Comparison of ENCODE assay signal across 13 cellular contexts in the genomic region with DNA sequence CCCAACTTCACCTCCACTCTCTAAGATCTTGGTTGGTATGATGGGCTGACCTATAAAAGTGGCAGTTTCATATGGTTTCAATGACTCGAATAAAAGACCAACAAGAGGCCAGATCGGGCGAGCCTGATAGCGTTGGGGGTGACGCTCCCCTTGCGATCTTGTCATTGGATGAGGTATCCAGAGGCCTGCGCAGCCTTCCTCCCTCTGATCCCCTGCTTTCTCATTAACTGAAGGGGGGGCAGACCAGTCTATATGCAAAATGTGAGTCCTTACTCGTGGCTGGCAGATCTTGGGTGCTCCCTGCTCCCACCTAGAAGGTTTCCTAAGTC. TPM values are rescaled to one million over a fixed set of nuclear protein-coding genes. Genes with fewer than 3 reads are reported as not detected.
DNase-seq lines count a peak whose midpoint lies in the region; ATAC-seq, FAIRE-seq and TF ChIP-seq lines count a peak whose summit lies in the region.
"Had no signal": no experiment of that assay in that cellular context is flagged by ENCODE, and none has a peak within 500 bp of the region (broad histone marks: within the 10 kb centered on the region; RNA-seq: fewer than 3 reads in every experiment).

No MANE protein-coding gene starts in this region.

- H3K79me1 ChIP-seq in H1 (ENCODE audit: low read depth, low read length) = 0 out of 2 replicates have a peak, but pooled peaks cover 3% of the 10 kb centered on the region

- H3K27me3 Mint-ChIP-seq in natural killer cell (ENCODE audit: low read depth in 2 of 2) = peaks cover 24 to 33% of the 10 kb centered on the region in 2 donors
- peaks cover 30 to 36% of the 10 kb centered on the region in 2 donors for H3K27me3 Mint-ChIP-seq in natural killer cell treated with Interleukin-12 subunit alpha and Interleukin-12 subunit beta and Interleukin-15 and Interleukin-18, amount 100 ng/mL, for 72 hours
- peaks cover 39 to 56% (median 48%) of the 10 kb centered on the region in 5 donors for H3K27me3 Mint-ChIP-seq in naive thymus-derived CD4-positive, alpha-beta T cell
- peaks cover 37% of the 10 kb centered on the region for H3K27me3 Mint-ChIP-seq in stimulated activated memory B cell treated with anti-CD40 and anti-IgM and Interleukin-4, amounts not matched to agents 10 μg/mL and 1 μg/mL and 100 μg/mL, for 72 hours

- H3K9me3 Mint-ChIP-seq in natural killer cell = no peaks in the 10 kb centered on the region
- no peaks in the 10 kb centered on the region for H3K9me3 Mint-ChIP-seq in natural killer cell treated with Interleukin-12 subunit alpha and Interleukin-12 subunit beta and Interleukin-15 and Interleukin-18, amount 100 ng/mL, for 72 hours
- no peaks in the 10 kb centered on the region for H3K9me3 Mint-ChIP-seq in naive thymus-derived CD4-positive, alpha-beta T cell
- H3K9me3 Mint-ChIP-seq in stimulated activated memory B cell treated with anti-CD40 and anti-IgM and Interleukin-4, amounts not matched to agents 10 μg/mL and 1 μg/mL and 100 μg/mL, for 72 hours = no peaks in the 10 kb centered on the region

- H3K27ac ChIP-seq in H1 (ENCODE audit: low read depth, low read length) (0 out of 2 replicates have a peak overlapping the region, but pooled peaks have one; percentile 35), upper lobe of left lung (peak overlapping the region; percentile 72 to 84 (median 82))
- H3K27ac ChIP-seq in naive thymus-derived CD4-positive, alpha-beta T cell (ENCODE audit: low read depth, low read length) = no peak overlapping the region

- CTCF ChIA-PET in H1 (lab: Charles Lee; ENCODE audit: partially characterized antibody) = interaction anchor here (0.8 to 2.0 kb wide), 3 partner anchors 8 to 38 kb away, joined by 3 to 8 read pairs (median 7); no protein-coding TSS in a partner anchor
- CTCF ChIA-PET in naive thymus-derived CD4-positive, alpha-beta T cell (lab: Charles Lee) = no interaction called here

- H3K79me2 ChIP-seq in H1 (ENCODE audit: control insufficient read depth in 1 of 2, insufficient read depth in 2 of 2, low read length in 2 of 2) = peaks cover 0 to 31% of the 10 kb centered on the region in 2 experiments; a peak in 3 of 4 replicates

- peak overlapping the region; percentile 4 for H3K4me3 Mint-ChIP-seq in natural killer cell
- H3K4me3 Mint-ChIP-seq in natural killer cell treated with Interleukin-12 subunit alpha and Interleukin-12 subunit beta and Interleukin-15 and Interleukin-18, amount 100 ng/mL, for 72 hours = no peak overlapping the region
- H3K4me3 Mint-ChIP-seq in naive thymus-derived CD4-positive, alpha-beta T cell = peak overlapping the region in 7 of 10 donors; percentile 17 to 77 (median 57)
- no peak overlapping the region for H3K4me3 Mint-ChIP-seq in stimulated activated memory B cell treated with anti-CD40 and anti-IgM and Interleukin-4, amounts not matched to agents 10 μg/mL and 1 μg/mL and 100 μg/mL, for 72 hours

- intact Hi-C loops in natural killer cell (cut with micrococcal nuclease) = no loop called here
- intact Hi-C loops in naive thymus-derived CD4-positive, alpha-beta T cell (cut with micrococcal nuclease) = no loop called here

- DNase-seq in natural killer cell (no peak), H1 (ENCODE audit: low read depth in 1 of 2, low spot score in 2 of 2) (no peak), upper lobe of left lung (no peak), KBM-7 (no peak), SK-N-DZ (ENCODE audit: low spot score) (no peak)
- no peak for DNase-seq in natural killer cell treated with Interleukin-12 subunit alpha and Interleukin-12 subunit beta and Interleukin-15 and Interleukin-18, amount 100 ng/mL, for 72 hours (ENCODE audit: low spot score)
- no peak for DNase-seq in naive thymus-derived CD4-positive, alpha-beta T cell
- DNase-seq: GDM1; SHP77 treated with DMSO at 0.1 percent for 48 hours; stimulated activated CD4-positive, alpha-beta T cell treated with anti-CD3 and anti-CD28 coated beads, Interleukin-15, amount 100 ng/mL, for 24 hours had no signal

- H3K18ac ChIP-seq in H1 (ENCODE audit: extremely low read depth, low read length) = peak overlapping the region; percentile 56

- TF ChIP-seq CTCF in natural killer cell (IDR thresholded peaks at IDR 0.05) (no peak), H1 (IDR thresholded peaks at IDR 0.05; ENCODE audit: control extremely low read depth in 1 of 3, insufficient read depth in 1 of 3, low read depth in 1 of 3, low read length in 3 of 3) (no peak), upper lobe of left lung (IDR thresholded peaks at IDR 0.05) (no peak)

- no peak overlapping the region for H4K91ac ChIP-seq in H1 (replicated peaks; ENCODE audit: insufficient read length, low read length)

- WGBS in H1 (ENCODE audit: extremely low coverage in 1 of 2, insufficient coverage in 1 of 2, insufficient read length in 1 of 2, insufficient replicate concordance in 2 of 2, low coverage in 1 of 2, low lambda C conversion rate in 2 of 2, missing lambda C conversion rate in 1 of 2), 2 experiments = 12% methylated on average over 8 of the region's 8 CpGs; no CpG with 5 or more reads in 1 of the 2 experiments
- 65 to 67% methylated on average over 8 of the region's 8 CpGs for WGBS in upper lobe of left lung, 2 donors

- peak overlapping the region; percentile 80; the same call in 1 of the 2 replicates for H2BK12ac ChIP-seq in H1 (ENCODE audit: low read depth, low read length)

- H4K20me1 ChIP-seq in H1 (replicated peaks in 1 of 2; ENCODE audit: control insufficient read depth in 1 of 2, insufficient read depth in 2 of 2, low read length in 2 of 2) = peaks cover 0 to 6% of the 10 kb centered on the region in 2 experiments

- peak overlapping the region; percentile 69; the same call in 1 of the 2 replicates for H2BK5ac ChIP-seq in H1 (ENCODE audit: low read depth, low read length)

- TF ChIP-seq POLR2A in H1 (IDR thresholded peaks at IDR 0.05; ENCODE audit: control extremely low read depth in 1 of 2, low read depth in 2 of 2, low read length in 2 of 2) (peak in 1 of 2 experiments; percentile 9; a peak in 1 of 3 replicates), upper lobe of left lung (IDR thresholded peaks at IDR 0.05) (no peak)

- peak overlapping the region; percentile 83 for H3K4me2 ChIP-seq in H1 (ENCODE audit: insufficient read depth in 1 of 2, low read depth in 2 of 2, low read length in 2 of 2)

- H3K4me3 ChIP-seq in H1 (ENCODE audit: extremely low read depth in 1 of 4, insufficient read depth in 2 of 4, low read depth in 3 of 4, low read length in 4 of 4) (peak overlapping the region; percentile 71 to 78 (median 73)), upper lobe of left lung (peak overlapping the region in 3 of 4 donors; percentile 54 to 73 (median 71))
- no peak overlapping the region for H3K4me3 ChIP-seq in naive thymus-derived CD4-positive, alpha-beta T cell (ENCODE audit: low read length)

- H3K27me3 ChIP-seq in H1 (replicated peaks in 1 of 4; ENCODE audit: control insufficient read depth in 3 of 4, extremely low read depth in 1 of 4, insufficient read depth in 3 of 4, low read length in 3 of 4) (peaks cover 0 to 4% (median 1%) of the 10 kb centered on the region in 4 experiments; a peak in 4 of 7 replicates), upper lobe of left lung (peaks cover 0 to 8% (median 2%) of the 10 kb centered on the region in 4 donors)
- H3K27me3 ChIP-seq in naive thymus-derived CD4-positive, alpha-beta T cell (ENCODE audit: control insufficient read depth in 2 of 2, insufficient read depth in 2 of 2, low read length in 2 of 2) = no peaks in the 10 kb centered on the region

- H3K4me1 Mint-ChIP-seq in natural killer cell = no peaks in the 10 kb centered on the region
- H3K4me1 Mint-ChIP-seq in natural killer cell treated with Interleukin-12 subunit alpha and Interleukin-12 subunit beta and Interleukin-15 and Interleukin-18, amount 100 ng/mL, for 72 hours (ENCODE audit: low read depth in 2 of 2) = no peaks in the 10 kb centered on the region
- H3K4me1 Mint-ChIP-seq in naive thymus-derived CD4-positive, alpha-beta T cell = peaks cover 0 to 13% (median 9%) of the 10 kb centered on the region in 7 donors
- peaks cover 6% of the 10 kb centered on the region for H3K4me1 Mint-ChIP-seq in stimulated activated memory B cell treated with anti-CD40 and anti-IgM and Interleukin-4, amounts not matched to agents 10 μg/mL and 1 μg/mL and 100 μg/mL, for 72 hours

- TF ChIP-seq EP300 in H1 (IDR thresholded peaks at IDR 0.05; ENCODE audit: borderline replicate concordance in 1 of 2, low read depth in 2 of 2, low read length in 2 of 2) (no peak), upper lobe of left lung (IDR thresholded peaks at IDR 0.05) (no peak)

- in situ Hi-C loops in KBM-7 (cut with MboI; ENCODE audit: low pct_unique_long_range_greater_than_20kb, low sequenced_read_pairs) = no loop called here

- H3K9ac ChIP-seq in H1 (replicated peaks in 1 of 4; ENCODE audit: extremely low read depth in 1 of 4, low read depth in 3 of 4, low read length in 3 of 4) = peak overlapping the region in 2 of 4 experiments; percentile 32 to 43; a peak in 2 of 7 replicates

- H2BK20ac ChIP-seq in H1 (ENCODE audit: low read length) = no peak overlapping the region

- H3K9me3 ChIP-seq in H1 (ENCODE audit: insufficient read depth in 2 of 2, low read depth in 1 of 2, low read length in 1 of 2) (no peaks in the 10 kb centered on the region), upper lobe of left lung (no peaks in the 10 kb centered on the region)
- no peaks in the 10 kb centered on the region for H3K9me3 ChIP-seq in naive thymus-derived CD4-positive, alpha-beta T cell (ENCODE audit: control insufficient read depth in 2 of 3, low read length in 3 of 3)

- ATAC-seq in natural killer cell (no peak), upper lobe of left lung (ENCODE audit: low FRiP score in 2 of 2) (no peak)
- no peak for ATAC-seq in natural killer cell treated with Interleukin-12 subunit alpha and Interleukin-12 subunit beta and Interleukin-15 and Interleukin-18, amount 100 ng/mL, for 72 hours
- ATAC-seq in naive thymus-derived CD4-positive, alpha-beta T cell = no peak
- no peak for ATAC-seq in stimulated activated memory B cell treated with anti-CD40 and anti-IgM and Interleukin-4, amounts not matched to agents 10 μg/mL and 1 μg/mL and 100 μg/mL, for 72 hours

- H3K27ac Mint-ChIP-seq in natural killer cell = no peak overlapping the region
- no peak overlapping the region for H3K27ac Mint-ChIP-seq in natural killer cell treated with Interleukin-12 subunit alpha and Interleukin-12 subunit beta and Interleukin-15 and Interleukin-18, amount 100 ng/mL, for 72 hours
- no peak overlapping the region for H3K27ac Mint-ChIP-seq in naive thymus-derived CD4-positive, alpha-beta T cell
- no peak overlapping the region for H3K27ac Mint-ChIP-seq in stimulated activated memory B cell treated with anti-CD40 and anti-IgM and Interleukin-4, amounts not matched to agents 10 μg/mL and 1 μg/mL and 100 μg/mL, for 72 hours

- TF ChIP-seq RAD21 in H1 (IDR thresholded peaks at IDR 0.05 in 1 of 2, conservative IDR thresholded peaks at IDR 0.05 in 1 of 2; ENCODE audit: low read depth in 2 of 2, low read length in 2 of 2) = no peak

- H3K23ac ChIP-seq in H1 (ENCODE audit: insufficient read length) = no peak overlapping the region

- no peak overlapping the region for H2AK5ac ChIP-seq in H1 (ENCODE audit: low read depth, low read length)

- POLR2A ChIA-PET in H1 (lab: Charles Lee; ENCODE audit: partially characterized antibody) = interaction anchor here (0.9 to 1.6 kb wide), 2 partner anchors 9 kb away, joined by 3 to 14 read pairs; no protein-coding TSS in a partner anchor
- POLR2A ChIA-PET in naive thymus-derived CD4-positive, alpha-beta T cell (lab: Charles Lee) = no interaction called here

- H2BK15ac ChIP-seq in H1 (ENCODE audit: low read length) = 0 out of 2 replicates have a peak overlapping the region, but pooled peaks have one; percentile 50

- peaks cover 13% of the 10 kb centered on the region for H3K23me2 ChIP-seq in H1 (ENCODE audit: low read depth, low read length)

- no peak for FAIRE-seq in H1 (lab: Jason Lieb, UNC)
- FAIRE-seq: colon, frontal cortex had no signal

- H2AFZ ChIP-seq in H1 (ENCODE audit: low read length) = no peak overlapping the region

- no peaks in the 10 kb centered on the region for H3K36me3 ChIP-seq in H1 (ENCODE audit: control insufficient read depth in 2 of 4, insufficient read depth in 4 of 4, low read length in 3 of 4)
- H3K36me3 ChIP-seq in naive thymus-derived CD4-positive, alpha-beta T cell (ENCODE audit: control insufficient read depth in 2 of 3, insufficient read depth in 3 of 3, low read length in 3 of 3) = no peaks in the 10 kb centered on the region
- no peaks in the 10 kb centered on the region for H3K36me3 ChIP-seq in upper lobe of left lung

- no peak overlapping the region for H3K14ac ChIP-seq in H1 (ENCODE audit: insufficient read length)

- no peak overlapping the region for H2BK120ac ChIP-seq in H1 (replicated peaks; ENCODE audit: low read depth, low read length)

- H3K4me1 ChIP-seq in H1 (replicated peaks in 1 of 4; ENCODE audit: control insufficient read depth in 3 of 4, insufficient read depth in 4 of 4, low read length in 3 of 4) = peaks cover 6 to 23% (median 13%) of the 10 kb centered on the region in 4 experiments
- no peaks in the 10 kb centered on the region for H3K4me1 ChIP-seq in naive thymus-derived CD4-positive, alpha-beta T cell (ENCODE audit: control insufficient read depth in 2 of 2, insufficient read depth in 2 of 2, low read length in 2 of 2)
- peaks cover 5 to 29% (median 13%) of the 10 kb centered on the region in 4 donors for H3K4me1 ChIP-seq in upper lobe of left lung

- 0 out of 2 replicates have a peak overlapping the region, but pooled peaks have one; percentile 4 for H4K8ac ChIP-seq in H1 (ENCODE audit: extremely low read depth, insufficient read depth, low read length)

- H3K56ac ChIP-seq in H1 (replicated peaks; ENCODE audit: insufficient read length, low read depth, low read length) = no peak overlapping the region

- H3K4ac ChIP-seq in H1 (replicated peaks; ENCODE audit: insufficient read length, low read depth, low read length) = no peak overlapping the region

- H4K5ac ChIP-seq in H1 (ENCODE audit: insufficient read length, low read depth, low read length) = no peak overlapping the region

- H3K36me3 Mint-ChIP-seq in natural killer cell = no peaks in the 10 kb centered on the region
- H3K36me3 Mint-ChIP-seq in natural killer cell treated with Interleukin-12 subunit alpha and Interleukin-12 subunit beta and Interleukin-15 and Interleukin-18, amount 100 ng/mL, for 72 hours = no peaks in the 10 kb centered on the region
- H3K36me3 Mint-ChIP-seq in naive thymus-derived CD4-positive, alpha-beta T cell = no peaks in the 10 kb centered on the region
- no peaks in the 10 kb centered on the region for H3K36me3 Mint-ChIP-seq in stimulated activated memory B cell treated with anti-CD40 and anti-IgM and Interleukin-4, amounts not matched to agents 10 μg/mL and 1 μg/mL and 100 μg/mL, for 72 hours

RNA-seq across cellular contexts. Expression of gene COBL, which starts 0.9 kb away (rescaled TPM):
- total RNA-seq in natural killer cell = not detected
- total RNA-seq in natural killer cell treated with Interleukin-12 subunit alpha and Interleukin-12 subunit beta and Interleukin-15 and Interleukin-18, amount 100 ng/mL, for 72 hours = not detected
- 36.5 and 40.4 TPM in 2 replicates for total RNA-seq in H1 (2021; fragmentation: NEBNext Ultra II Directional; extraction: Animal tissue kit (Norgen Biotek cat#: 25700))
- 13.8 and 20.3 TPM in 2 replicates for polyA plus RNA-seq in H1 (2011; rRNA removed)
- 20.7 TPM for polyA plus RNA-seq in H1 (2011; cell fraction: cytosol; rRNA removed)
- polyA plus RNA-seq in H1 (2011; cell fraction: nucleus; rRNA removed) = 44.2 TPM
- 24.1 to 31.8 TPM (median 27.2 TPM) in 4 replicates for polyA plus RNA-seq in H1 (2012, experiment 1 of 2)
- polyA plus RNA-seq in H1 (2012, experiment 2 of 2) = 7.2 TPM
- 17.9 TPM for polyA plus RNA-seq in H1 (2013, experiment 1 of 2)
- polyA plus RNA-seq in H1 (2013, experiment 2 of 2) = 15.9 TPM
- polyA minus RNA-seq in H1 (2011; rRNA and poly(A)+ RNA removed) = 40.8 and 57.2 TPM in 2 replicates
- 26.1 TPM for polyA minus RNA-seq in H1 (2011; cell fraction: cytosol; rRNA and poly(A)+ RNA removed)
- 66.4 TPM for polyA minus RNA-seq in H1 (2011; cell fraction: nucleus; rRNA and poly(A)+ RNA removed)
- under 1 TPM in 1 of 5 experiments, not detected in 4; 0.08 TPM for total RNA-seq in naive thymus-derived CD4-positive, alpha-beta T cell
- polyA plus RNA-seq in naive thymus-derived CD4-positive, alpha-beta T cell = not detected
- 10 to 100 TPM; 27.0 to 54.7 (median 36.8) TPM for total RNA-seq in upper lobe of left lung
- polyA plus RNA-seq in SK-N-DZ (2014; cell fraction: cytosol; rRNA removed) = not detected in 2 replicates
- not detected in 2 replicates for polyA plus RNA-seq in SK-N-DZ (2014; cell fraction: nucleus; rRNA removed)

Comparison
In these comparisons a context has a peak if more than half of its experiments do, and no peak if none do; other contexts are left out.
1. H3K4me3 Mint-ChIP-seq: peak in natural killer cell (single experiment) and naive thymus-derived CD4-positive, alpha-beta T cell (7 of 10); none in natural killer cell treated with Interleukin-12 subunit alpha and Interleukin-12 subunit beta and Interleukin-15 and Interleukin-18, amount 100 ng/mL, for 72 hours (single experiment) and stimulated activated memory B cell treated with anti-CD40 and anti-IgM and Interleukin-4, amounts not matched to agents 10 μg/mL and 1 μg/mL and 100 μg/mL, for 72 hours (single experiment).
2. RNA of gene COBL, which starts 0.9 kb away (total RNA-seq): 27.0 to 54.7 TPM in upper lobe of left lung and 36.5 to 40.4 TPM in H1; not detected in natural killer cell treated with Interleukin-12 subunit alpha and Interleukin-12 subunit beta and Interleukin-15 and Interleukin-18, amount 100 ng/mL, for 72 hours, not detected in natural killer cell and 0.08 TPM in naive thymus-derived CD4-positive, alpha-beta T cell; every median in the first group is over 10 times any median in the second.